In genomic region chr11:6568191-6568918, GRCh38 we compare ENCODE assay signal across 8 cellular contexts. TPM values are rescaled to one million over a fixed set of nuclear protein-coding genes. Genes with fewer than 3 reads are reported as not detected.
DNase-seq lines count a peak whose midpoint lies in the region; ATAC-seq and TF ChIP-seq lines count a peak whose summit lies in the region.

No MANE protein-coding gene starts in this region.

- no peak for TF ChIP-seq CTCF in ovary (IDR thresholded peaks at IDR 0.05)

- H3K9me3 ChIP-seq in ovary: no peaks in the 10 kb centered on the region

- DNase-seq in ELF-1 (ENCODE audit: low read depth, low spot score) (peak; percentile 92), NCI-H2227 treated with DMSO at 0.1 percent for 48 hours (lab: John Stamatoyannopoulos, UW) (peak; percentile 22), ovary (peak in 4 of 5 donors; percentile 44 to 66 (median 54)), NCI-H526 treated with DMSO at 0.1 percent for 48 hours (lab: John Stamatoyannopoulos, UW) (no peak), NCI-H146 treated with DMSO at 0.1 percent for 48 hours (lab: John Stamatoyannopoulos, UW; ENCODE audit: unreplicated experiment) (no peak)
- no peak for DNase-seq in stimulated activated naive CD8-positive, alpha-beta T cell treated with anti-CD3 and anti-CD28 coated beads, Interleukin-15, Interleukin-2, amounts not matched to agents 100 U/mL and 50 U/mL, for 24 hours

- intact Hi-C loops in ovary (cut with DNase I): no loop called here

- no peaks in the 10 kb centered on the region for H3K27me3 ChIP-seq in ovary

- ATAC-seq in esophagus mucosa (peak; percentile 72), HG02970 (IDR thresholded peaks at IDR 0.05; ENCODE audit: low FRiP score, unreplicated experiment) (no peak)
- no peak for ATAC-seq in stimulated activated naive CD8-positive, alpha-beta T cell treated with anti-CD3 and anti-CD28 coated beads, Interleukin-15, Interleukin-2, amounts not matched to agents 100 U/mL and 50 U/mL, for 24 hours

- peaks cover 3% of the 10 kb centered on the region for H3K4me1 ChIP-seq in ovary (ENCODE audit: insufficient read depth)

- H3K36me3 ChIP-seq in ovary: no peaks in the 10 kb centered on the region

- TF ChIP-seq EP300 in ovary (IDR thresholded peaks at IDR 0.05): no peak

- no peak overlapping the region for H3K27ac ChIP-seq in ovary

- 43 to 50% (median 49%) methylated on average over 4 of the region's 4 CpGs for WGBS in ovary, 3 donors

- TF ChIP-seq POLR2A in ovary (IDR thresholded peaks at IDR 0.05): no peak

- H3K4me3 ChIP-seq in ovary: no peak overlapping the region

RNA-seq across cellular contexts. Expression of gene RRP8, which starts 35.1 kb away (rescaled TPM):
- total RNA-seq in esophagus mucosa: 13.2 TPM
- total RNA-seq in ovary: 10 to 100 TPM in 5 of 7 donors, 1 to 10 TPM in 2; 8.2 to 25.5 (median 17.1) TPM
- 10 to 100 TPM; 13.4 to 32.7 TPM for polyA plus RNA-seq in ovary

RNA-seq across cellular contexts. Expression of gene ILK, which starts 35.2 kb away (rescaled TPM):
- total RNA-seq in esophagus mucosa (32.4 TPM), ovary (100 to 1,000 TPM in 5 of 7 donors, 10 to 100 TPM in 2; 79.8 to 222 (median 140) TPM)
- polyA plus RNA-seq in ovary: 100 to 1,000 TPM; 126 to 337 TPM

RNA-seq across cellular contexts. Expression of gene TAF10, which starts 43.7 kb away (rescaled TPM):
- total RNA-seq in esophagus mucosa (101 TPM), ovary (100 to 1,000 TPM in 2 of 7 donors, 10 to 100 TPM in 5; 45.1 to 109 (median 76.8) TPM)
- 100 to 1,000 TPM in 1 of 2 donors, 10 to 100 TPM in 1; 40.0 to 183 TPM for polyA plus RNA-seq in ovary

RNA-seq across cellular contexts. Expression of gene TPP1, which starts 50.9 kb away (rescaled TPM):
- total RNA-seq in esophagus mucosa: 38.7 TPM
- total RNA-seq in ovary: 10 to 100 TPM; 21.0 to 71.8 (median 58.2) TPM
- polyA plus RNA-seq in ovary: 100 to 1,000 TPM in 1 of 2 donors, 10 to 100 TPM in 1; 40.5 to 360 TPM

Comparison
In these comparisons a context has a peak if more than half of its experiments do, and no peak if none do; other contexts are left out.
1. DNase-seq: peak in ELF-1 (single experiment), NCI-H2227 treated with DMSO at 0.1 percent for 48 hours (single experiment) and ovary (4 of 5); none in NCI-H526 treated with DMSO at 0.1 percent for 48 hours (single experiment), NCI-H146 treated with DMSO at 0.1 percent for 48 hours (single experiment) and stimulated activated naive CD8-positive, alpha-beta T cell treated with anti-CD3 and anti-CD28 coated beads, Interleukin-15, Interleukin-2, amounts not matched to agents 100 U/mL and 50 U/mL, for 24 hours (single experiment).